ENCODE assay signal across 33 cellular contexts in genomic region chr13:67803118-67803517, GRCh38.
"Had no signal": no experiment of that assay in that cellular context is flagged by ENCODE, and none has a peak within 500 bp of the region (broad histone marks: within the 10 kb centered on the region; RNA-seq: fewer than 3 reads in every experiment).

No MANE protein-coding gene starts in this region.

- H3K4me3 ChIP-seq: adrenal gland, body of pancreas, gastroesophageal sphincter, ovary, prostate gland, skin epidermis, thyroid gland, upper lobe of left lung, vagina had no signal

- DNase-seq: activated CD4-positive, alpha-beta T cell treated with anti-CD3 and anti-CD28 coated beads for 48 hours; activated CD4-positive, alpha-beta T cell treated with anti-CD3 and anti-CD28 coated beads, Interleukin-2, amount 50 U/mL, for 48 hours; activated CD8-positive, alpha-beta memory T cell treated with anti-CD3 and anti-CD28 coated beads, Interleukin-2, amount 50 U/mL, for 4 hours; activated effector memory CD4-positive, alpha-beta T cell treated with anti-CD3 and anti-CD28 coated beads, Interleukin-2, amount 50 U/mL, for 16 hours; activated naive CD4-positive, alpha-beta T cell treated with anti-CD3 and anti-CD28 coated beads for 36 hours; activated naive CD8-positive, alpha-beta T cell treated with anti-CD3 and anti-CD28 coated beads for 36 hours; activated T-cell treated with anti-CD3 and anti-CD28 coated beads, Interleukin-2, amount 50 U/mL, for 1 hour; adrenal gland; aorta; body of pancreas; effector CD8-positive, alpha-beta T cell; hippocampal formation; immature natural killer cell; kidney; left colon; mammary epithelial cell; naive B cell; nephron progenitor cell; ovary; retina; stimulated activated CD4-positive, alpha-beta T cell treated with anti-CD3 and anti-CD28 coated beads, Interleukin-4, amount 100 ng/mL, for 4 hours; stimulated activated CD8-positive, alpha-beta memory T cell treated with anti-CD3 and anti-CD28 coated beads, Interleukin-4, amount 100 ng/mL, for 48 hours; stimulated activated naive CD8-positive, alpha-beta T cell treated with anti-CD3 and anti-CD28 coated beads, Interleukin-15, amount 100 ng/mL, for 72 hours; thyroid gland; upper lobe of left lung had no signal

- H3K27ac ChIP-seq: adrenal gland, body of pancreas, gastroesophageal sphincter, ovary, prostate gland, skin epidermis, thyroid gland, upper lobe of left lung, vagina, VCaP had no signal

- H3K4me1 ChIP-seq: adrenal gland, body of pancreas, gastroesophageal sphincter, prostate gland, thyroid gland, upper lobe of left lung, vagina had no signal

- H3K9me3 ChIP-seq: adrenal gland, body of pancreas, gastroesophageal sphincter, ovary, prostate gland, thyroid gland, upper lobe of left lung, vagina had no signal

- H3K36me3 ChIP-seq: adrenal gland, gastroesophageal sphincter, ovary, prostate gland, thyroid gland, upper lobe of left lung, vagina had no signal

- H3K27me3 ChIP-seq: adrenal gland, body of pancreas, gastroesophageal sphincter, ovary, thyroid gland, upper lobe of left lung, vagina had no signal

- ATAC-seq: activated CD4-positive, CD25-positive, alpha-beta regulatory T cell treated with anti-CD3 and anti-CD28 coated beads, Interleukin-2, amount 50 U/mL, for 24 hours; body of pancreas; gastroesophageal sphincter; left colon; sciatic nerve; stimulated activated memory B cell treated with anti-CD40 and anti-IgM and Interleukin-4, amounts not matched to agents 10 μg/mL and 1 μg/mL and 100 μg/mL, for 72 hours; stimulated activated naive CD8-positive, alpha-beta T cell treated with anti-CD3 and anti-CD28 coated beads, Interleukin-15, amount 100 ng/mL, for 72 hours had no signal
